ENCODE assay signal across 8 cellular contexts in genomic region chr5:98839469-98840383, GRCh38.
DNase-seq lines count a peak whose midpoint lies in the region; ATAC-seq and TF ChIP-seq lines count a peak whose summit lies in the region.

No MANE protein-coding gene starts in this region.

- TF ChIP-seq CTCF in BE2C (IDR thresholded peaks at IDR 0.05; ENCODE audit: low read depth, low read length) (peak; percentile 54), SK-N-SH (IDR thresholded peaks at IDR 0.05) (peak; percentile 22; the same call in 1 of the 2 replicates), left ventricle myocardium inferior (IDR thresholded peaks at IDR 0.05; ENCODE audit: borderline replicate concordance) (peak; percentile 54), upper lobe of right lung (IDR thresholded peaks at IDR 0.05) (peak; percentile 43)

- CTCF ChIA-PET in SK-N-SH (lab: Yijun Ruan, JAX) (interaction anchor here (0.6 to 2.1 kb wide), 15 partner anchors 9 to 221 kb away, joined by 3 to 11 read pairs (median 3); no protein-coding TSS in a partner anchor), HEK293T (lab: Yijun Ruan, JAX) (no interaction called here)

- no peak for TF ChIP-seq EP300 in SK-N-SH (IDR thresholded peaks at IDR 0.05; ENCODE audit: borderline replicate concordance in 1 of 2, low read depth in 1 of 2, low read length in 1 of 2)

- no peak overlapping the region for H3K9ac ChIP-seq in SK-N-SH

- intact Hi-C loops in left ventricle myocardium inferior (cut with micrococcal nuclease) = no loop called here
- intact Hi-C loops in upper lobe of right lung (cut with DNase I) = no loop called here

- H3K36me3 ChIP-seq in BE2C (no peaks in the 10 kb centered on the region), SK-N-SH (replicated peaks in 1 of 2; ENCODE audit: control insufficient read depth in 1 of 2, insufficient read depth in 2 of 2, low read length in 1 of 2) (no peaks in the 10 kb centered on the region), left ventricle myocardium inferior (no peaks in the 10 kb centered on the region), upper lobe of right lung (no peaks in the 10 kb centered on the region)

- TF ChIP-seq RAD21 in SK-N-SH (IDR thresholded peaks at IDR 0.05; ENCODE audit: low read length) = no peak

- no peaks in the 10 kb centered on the region for H3K79me2 ChIP-seq in SK-N-SH (ENCODE audit: insufficient read depth)

- H3K27ac ChIP-seq in SK-N-SH (ENCODE audit: low read depth in 2 of 2, low read length in 1 of 2) (no peak overlapping the region), left ventricle myocardium inferior (replicated peaks) (no peak overlapping the region), upper lobe of right lung (no peak overlapping the region)

- ATAC-seq in GM21447 (IDR thresholded peaks at IDR 0.05; ENCODE audit: unreplicated experiment) (peak; percentile 77), upper lobe of right lung (peak; percentile 66), GM18502 (IDR thresholded peaks at IDR 0.05; ENCODE audit: poor library complexity, unreplicated experiment) (no peak)

- no peaks in the 10 kb centered on the region for H3K4me1 ChIP-seq in BE2C
- H3K4me1 ChIP-seq in SK-N-SH (ENCODE audit: control insufficient read depth in 1 of 2, insufficient read depth in 2 of 2, low read depth in 1 of 2, low read length in 1 of 2) = no peaks in the 10 kb centered on the region; a peak in 1 of 4 replicates
- H3K4me1 ChIP-seq in left ventricle myocardium inferior = no peaks in the 10 kb centered on the region
- H3K4me1 ChIP-seq in upper lobe of right lung = no peaks in the 10 kb centered on the region

- 73% methylated on average over 13 of the region's 42 CpGs for WGBS in SK-N-SH (ENCODE audit: low lambda C conversion rate)

- H2AFZ ChIP-seq in SK-N-SH (ENCODE audit: low read depth) = no peak overlapping the region

- H3K9me2 ChIP-seq in SK-N-SH = no peaks in the 10 kb centered on the region

- H3K4me3 ChIP-seq in BE2C (ENCODE audit: low read depth, low read length) = 0 out of 2 replicates have a peak overlapping the region, but pooled peaks have one; percentile 4
- H3K4me3 ChIP-seq in SK-N-SH (ENCODE audit: low read depth in 2 of 2, low read length in 1 of 2) = no peak overlapping the region; a peak in 1 of 4 replicates
- H3K4me3 ChIP-seq in left ventricle myocardium inferior = peak overlapping the region; percentile 60
- peak overlapping the region; percentile 26 for H3K4me3 ChIP-seq in upper lobe of right lung

- no peaks in the 10 kb centered on the region for H4K20me1 ChIP-seq in SK-N-SH (ENCODE audit: insufficient read depth)

- H3K4me2 ChIP-seq in SK-N-SH = no peak overlapping the region

- H3K9me3 ChIP-seq in BE2C (peaks cover 3% of the 10 kb centered on the region; the same call in 1 of the 2 replicates), SK-N-SH (no peaks in the 10 kb centered on the region), left ventricle myocardium inferior (replicated peaks) (no peaks in the 10 kb centered on the region), upper lobe of right lung (no peaks in the 10 kb centered on the region)

- H3F3A ChIP-seq in SK-N-SH (replicated peaks; ENCODE audit: insufficient read depth) = no peaks in the 10 kb centered on the region

- H3K27me3 ChIP-seq in BE2C = no peaks in the 10 kb centered on the region
- H3K27me3 ChIP-seq in SK-N-SH (ENCODE audit: insufficient read depth) = no peaks in the 10 kb centered on the region
- no peaks in the 10 kb centered on the region for H3K27me3 ChIP-seq in left ventricle myocardium inferior (ENCODE audit: low read depth)
- H3K27me3 ChIP-seq in upper lobe of right lung = no peaks in the 10 kb centered on the region

- POLR2A ChIA-PET in SK-N-SH (lab: Yijun Ruan, JAX) = no interaction called here
- POLR2A ChIA-PET in HEK293T (lab: Yijun Ruan, JAX) = no interaction called here

- DNase-seq in BE2C = peak; percentile 40
- peak; percentile 64 for DNase-seq in SK-N-SH
- DNase-seq in left ventricle myocardium inferior = no peak
- DNase-seq in upper lobe of right lung = no peak
- no peak for DNase-seq in HCEC 1CT
- DNase-seq in HEK293T (ENCODE audit: extremely low spot score) = no peak

TF ChIP-seq in SK-N-SH, 30 proteins besides CTCF, POLR2A, EP300 and RAD21 (continues in another document):
- no peak for TF ChIP-seq POLR2AphosphoS5 (IDR thresholded peaks at IDR 0.05; ENCODE audit: low read depth, low read length)
- no peak for TF ChIP-seq REST (IDR thresholded peaks at IDR 0.05; ENCODE audit: low read depth, low read length)
- TF ChIP-seq YY1 (IDR thresholded peaks at IDR 0.05; ENCODE audit: low read depth) = no peak
- TF ChIP-seq GABPA (IDR thresholded peaks at IDR 0.05; ENCODE audit: low read depth) = no peak
- no peak for TF ChIP-seq IRF3 (IDR thresholded peaks at IDR 0.05; ENCODE audit: low read depth, low read length)
- TF ChIP-seq CHD2 (IDR thresholded peaks at IDR 0.05; ENCODE audit: low read length, partially characterized antibody) = no peak

TF ChIP-seq in HEK293T, 16 proteins besides CTCF, POLR2A, EP300 and RAD21:
- TF ChIP-seq ARNT (IDR thresholded peaks at IDR 0.05) (no peak), ZNF384 (IDR thresholded peaks at IDR 0.05) (no peak), ELF4 (IDR thresholded peaks at IDR 0.05) (no peak), SUZ12 (IDR thresholded peaks at IDR 0.05) (no peak), CTBP1 (IDR thresholded peaks at IDR 0.05; ENCODE audit: borderline replicate concordance) (no peak), TARDBP (IDR thresholded peaks at IDR 0.05) (no peak), SP1 (IDR thresholded peaks at IDR 0.05) (no peak), HDGF (IDR thresholded peaks at IDR 0.05; ENCODE audit: borderline replicate concordance) (no peak), LEF1 (IDR thresholded peaks at IDR 0.05; ENCODE audit: borderline replicate concordance) (no peak), BHLHE40 (IDR thresholded peaks at IDR 0.05; ENCODE audit: borderline replicate concordance) (no peak), NFRKB (IDR thresholded peaks at IDR 0.05) (no peak), FOXK2 (IDR thresholded peaks at IDR 0.05) (no peak)
- TF ChIP-seq, protein P1, sequence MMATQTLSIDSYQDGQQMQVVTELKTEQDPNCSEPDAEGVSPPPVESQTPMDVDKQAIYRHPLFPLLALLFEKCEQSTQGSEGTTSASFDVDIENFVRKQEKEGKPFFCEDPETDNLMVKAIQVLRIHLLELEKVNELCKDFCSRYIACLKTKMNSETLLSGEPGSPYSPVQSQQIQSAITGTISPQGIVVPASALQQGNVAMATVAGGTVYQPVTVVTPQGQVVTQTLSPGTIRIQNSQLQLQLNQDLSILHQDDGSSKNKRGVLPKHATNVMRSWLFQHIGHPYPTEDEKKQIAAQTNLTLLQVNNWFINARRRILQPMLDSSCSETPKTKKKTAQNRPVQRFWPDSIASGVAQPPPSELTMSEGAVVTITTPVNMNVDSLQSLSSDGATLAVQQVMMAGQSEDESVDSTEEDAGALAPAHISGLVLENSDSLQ (IDR thresholded peaks at IDR 0.05) = no peak

Comparison
In these comparisons a context has a peak if more than half of its experiments do, and no peak if none do; other contexts are left out.
1. DNase-seq: peak in BE2C (single experiment) and SK-N-SH (single experiment); none in left ventricle myocardium inferior (single experiment), upper lobe of right lung (single experiment), HCEC 1CT (single experiment) and HEK293T (single experiment).
2. H3K4me3 ChIP-seq: peak in BE2C (single experiment), left ventricle myocardium inferior (single experiment) and upper lobe of right lung (single experiment); none in SK-N-SH (0 of 2).
3. Peak in every context shown above with its lines, with median percentiles within 50 percentile points of each other: CTCF ChIP-seq.